Comparison of ENCODE assay signal across 11 cellular contexts in genomic region chr3:101963902-101964362, GRCh38.
DNase-seq lines count a peak whose midpoint lies in the region; ATAC-seq, FAIRE-seq and TF ChIP-seq lines count a peak whose summit lies in the region.
"Had no signal": no experiment of that assay in that cellular context is flagged by ENCODE, and none has a peak within 500 bp of the region (broad histone marks: within the 10 kb centered on the region; RNA-seq: fewer than 3 reads in every experiment).

No MANE protein-coding gene starts in this region.

- H3K9me3 Mint-ChIP-seq in activated T-helper 2 cell treated with anti-CD3 and anti-CD28 coated beads, Interferon-gamma antibody, Interleukin-2, Interleukin-4, amounts not matched to agents 10 μg/mL and 5 μg/mL and 100 μg/mL, durations not matched to agents 14 hours and 24 hours and 36 hours: peaks cover 17% of the 10 kb centered on the region
- no peaks in the 10 kb centered on the region for H3K9me3 Mint-ChIP-seq in effector memory CD8-positive, alpha-beta T cell

- intact Hi-C loops in activated T-helper 2 cell treated with anti-CD3 and anti-CD28 coated beads, Interferon-gamma antibody, Interleukin-2, Interleukin-4, amounts not matched to agents 10 μg/mL and 5 μg/mL and 100 μg/mL, durations not matched to agents 14 hours and 24 hours and 36 hours (cut with micrococcal nuclease): loop anchor here (2.0 kb wide), 1 partner anchor 13 kb away; no protein-coding TSS in a partner anchor

- H3K36me3 Mint-ChIP-seq in activated T-helper 2 cell treated with anti-CD3 and anti-CD28 coated beads, Interferon-gamma antibody, Interleukin-2, Interleukin-4, amounts not matched to agents 10 μg/mL and 5 μg/mL and 100 μg/mL, durations not matched to agents 14 hours and 24 hours and 36 hours (ENCODE audit: low read depth): peaks cover 10% of the 10 kb centered on the region
- no peaks in the 10 kb centered on the region for H3K36me3 Mint-ChIP-seq in effector memory CD8-positive, alpha-beta T cell (ENCODE audit: insufficient read depth)

- H3K4me3 Mint-ChIP-seq in activated T-helper 2 cell treated with anti-CD3 and anti-CD28 coated beads, Interferon-gamma antibody, Interleukin-2, Interleukin-4, amounts not matched to agents 10 μg/mL and 5 μg/mL and 100 μg/mL, durations not matched to agents 14 hours and 24 hours and 36 hours (ENCODE audit: low read depth): no peak overlapping the region
- no peak overlapping the region for H3K4me3 Mint-ChIP-seq in effector memory CD8-positive, alpha-beta T cell
- H3K4me3 Mint-ChIP-seq: nephron had no signal

- peak; percentile 75 for FAIRE-seq in H54 (lab: Jason Lieb, UNC)

- no peak for ATAC-seq in HG03280 (IDR thresholded peaks at IDR 0.05; ENCODE audit: unreplicated experiment)
- ATAC-seq in effector memory CD8-positive, alpha-beta T cell (replicated peaks): no peak

- peaks cover 27% of the 10 kb centered on the region for H3K4me1 Mint-ChIP-seq in activated T-helper 2 cell treated with anti-CD3 and anti-CD28 coated beads, Interferon-gamma antibody, Interleukin-2, Interleukin-4, amounts not matched to agents 10 μg/mL and 5 μg/mL and 100 μg/mL, durations not matched to agents 14 hours and 24 hours and 36 hours (ENCODE audit: low read depth)
- no peaks in the 10 kb centered on the region for H3K4me1 Mint-ChIP-seq in effector memory CD8-positive, alpha-beta T cell (ENCODE audit: low read depth in 2 of 2)
- H3K4me1 Mint-ChIP-seq: nephron had no signal

- peak overlapping the region; percentile 1 for H3K27ac Mint-ChIP-seq in activated T-helper 2 cell treated with anti-CD3 and anti-CD28 coated beads, Interferon-gamma antibody, Interleukin-2, Interleukin-4, amounts not matched to agents 10 μg/mL and 5 μg/mL and 100 μg/mL, durations not matched to agents 14 hours and 24 hours and 36 hours
- no peak overlapping the region for H3K27ac Mint-ChIP-seq in effector memory CD8-positive, alpha-beta T cell
- H3K27ac Mint-ChIP-seq: nephron had no signal

- peak; percentile 62 for DNase-seq in AG08395 (ENCODE audit: low spot score)
- DNase-seq in H54 (ENCODE audit: insufficient read length, low spot score): peak; percentile 19
- no peak for DNase-seq in activated T-helper 2 cell treated with anti-CD3 and anti-CD28 coated beads, Interferon-gamma antibody, Interleukin-2, Interleukin-4, amounts not matched to agents 10 μg/mL and 5 μg/mL and 100 μg/mL, durations not matched to agents 14 hours and 24 hours and 36 hours (ENCODE audit: low spot score)
- DNase-seq in iris pigment epithelial cell (ENCODE audit: low read depth): peak; percentile 88
- no peak for DNase-seq in ecto neural progenitor cell (ENCODE audit: low spot score)
- no peak for DNase-seq in effector memory CD8-positive, alpha-beta T cell
- no peak for DNase-seq in midbrain (lab: John Stamatoyannopoulos, UW)
- DNase-seq: NCI-H1105 treated with DMSO at 0.1 percent for 48 hours, SJCRH30 had no signal

- no peak for TF ChIP-seq POLR2A in H54 (IDR thresholded peaks at IDR 0.05; ENCODE audit: low read depth, low read length)

- peaks cover 1% of the 10 kb centered on the region for H3K27me3 Mint-ChIP-seq in activated T-helper 2 cell treated with anti-CD3 and anti-CD28 coated beads, Interferon-gamma antibody, Interleukin-2, Interleukin-4, amounts not matched to agents 10 μg/mL and 5 μg/mL and 100 μg/mL, durations not matched to agents 14 hours and 24 hours and 36 hours (ENCODE audit: low read depth)
- H3K27me3 Mint-ChIP-seq in effector memory CD8-positive, alpha-beta T cell: no peaks in the 10 kb centered on the region

Comparison
In these comparisons a context has a peak if more than half of its experiments do, and no peak if none do; other contexts are left out.
1. DNase-seq: peak in AG08395 (single experiment), H54 (single experiment) and iris pigment epithelial cell (single experiment); none in activated T-helper 2 cell treated with anti-CD3 and anti-CD28 coated beads, Interferon-gamma antibody, Interleukin-2, Interleukin-4, amounts not matched to agents 10 μg/mL and 5 μg/mL and 100 μg/mL, durations not matched to agents 14 hours and 24 hours and 36 hours (single experiment), ecto neural progenitor cell (single experiment), effector memory CD8-positive, alpha-beta T cell (0 of 3) and midbrain (single experiment).